Comparison of ENCODE assay signal across 4 cellular contexts in genomic region chr5:58813855-58814254, GRCh38.
"Had no signal": no experiment of that assay in that cellular context is flagged by ENCODE, and none has a peak within 500 bp of the region (broad histone marks: within the 10 kb centered on the region; RNA-seq: fewer than 3 reads in every experiment).

No MANE protein-coding gene starts in this region.

- DNase-seq: GF-D8 had no signal

- FAIRE-seq: G401.6, GM12878, GM12891 had no signal

- H3K4me3 ChIP-seq: GM12878 had no signal
